ENCODE assay signal across 2 cellular contexts in genomic region chr1:208079161-208079560, GRCh38.
TF ChIP-seq lines count a peak whose summit lies in the region.

No MANE protein-coding gene starts in this region.

TF ChIP-seq in IMR-90, 13 proteins besides CTCF, POLR2A, EP300 and RAD21:
- TF ChIP-seq MAFK (IDR thresholded peaks at IDR 0.05; ENCODE audit: low read depth, low read length) (no peak), ELK1 (IDR thresholded peaks at IDR 0.05; ENCODE audit: borderline replicate concordance, low read depth, low read length) (no peak), RCOR1 (IDR thresholded peaks at IDR 0.05; ENCODE audit: insufficient replicate concordance, low read length) (no peak), BHLHE40 (IDR thresholded peaks at IDR 0.05; ENCODE audit: low read depth, low read length) (no peak), USF2 (IDR thresholded peaks at IDR 0.05; ENCODE audit: low read depth, low read length) (no peak), SMC3 (IDR thresholded peaks at IDR 0.05; ENCODE audit: low read depth, low read length) (no peak), RFX5 (IDR thresholded peaks at IDR 0.05; ENCODE audit: low read depth, low read length) (no peak), MAZ (IDR thresholded peaks at IDR 0.05; ENCODE audit: borderline replicate concordance, low read depth, low read length) (no peak), FOS (IDR thresholded peaks at IDR 0.05; ENCODE audit: low read depth, low read length) (no peak), NFE2L2 (IDR thresholded peaks at IDR 0.05; ENCODE audit: low read depth, low read length) (no peak), CHD1 (IDR thresholded peaks at IDR 0.05; ENCODE audit: low read depth, low read length) (no peak), CEBPB (IDR thresholded peaks at IDR 0.05; ENCODE audit: low read depth, low read length) (no peak), MXI1 (IDR thresholded peaks at IDR 0.05; ENCODE audit: borderline replicate concordance, low read depth, low read length) (no peak)

TF ChIP-seq in WTC11, 78 proteins besides CTCF, POLR2A, EP300 and RAD21:
- TF ChIP-seq MAX (CRISPR knock-in tag; IDR thresholded peaks at IDR 0.05), result no peak
- no peak for TF ChIP-seq ZNF425 (CRISPR knock-in tag; conservative IDR thresholded peaks at IDR 0.05)
- TF ChIP-seq ZNF219 (CRISPR knock-in tag; IDR thresholded peaks at IDR 0.05; ENCODE audit: borderline replicate concordance), result no peak
- TF ChIP-seq, protein P1, sequence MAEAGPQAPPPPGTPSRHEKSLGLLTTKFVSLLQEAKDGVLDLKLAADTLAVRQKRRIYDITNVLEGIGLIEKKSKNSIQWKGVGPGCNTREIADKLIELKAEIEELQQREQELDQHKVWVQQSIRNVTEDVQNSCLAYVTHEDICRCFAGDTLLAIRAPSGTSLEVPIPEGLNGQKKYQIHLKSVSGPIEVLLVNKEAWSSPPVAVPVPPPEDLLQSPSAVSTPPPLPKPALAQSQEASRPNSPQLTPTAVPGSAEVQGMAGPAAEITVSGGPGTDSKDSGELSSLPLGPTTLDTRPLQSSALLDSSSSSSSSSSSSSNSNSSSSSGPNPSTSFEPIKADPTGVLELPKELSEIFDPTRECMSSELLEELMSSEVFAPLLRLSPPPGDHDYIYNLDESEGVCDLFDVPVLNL (CRISPR knock-in tag; IDR thresholded peaks at IDR 0.05; ENCODE audit: borderline replicate concordance, low read depth), result no peak
- TF ChIP-seq, protein P2, sequence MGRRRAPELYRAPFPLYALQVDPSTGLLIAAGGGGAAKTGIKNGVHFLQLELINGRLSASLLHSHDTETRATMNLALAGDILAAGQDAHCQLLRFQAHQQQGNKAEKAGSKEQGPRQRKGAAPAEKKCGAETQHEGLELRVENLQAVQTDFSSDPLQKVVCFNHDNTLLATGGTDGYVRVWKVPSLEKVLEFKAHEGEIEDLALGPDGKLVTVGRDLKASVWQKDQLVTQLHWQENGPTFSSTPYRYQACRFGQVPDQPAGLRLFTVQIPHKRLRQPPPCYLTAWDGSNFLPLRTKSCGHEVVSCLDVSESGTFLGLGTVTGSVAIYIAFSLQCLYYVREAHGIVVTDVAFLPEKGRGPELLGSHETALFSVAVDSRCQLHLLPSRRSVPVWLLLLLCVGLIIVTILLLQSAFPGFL (CRISPR knock-in tag; IDR thresholded peaks at IDR 0.05; ENCODE audit: borderline replicate concordance), result no peak
- no peak for TF ChIP-seq E2F5 (CRISPR knock-in tag; IDR thresholded peaks at IDR 0.05)
- TF ChIP-seq SOX15 (CRISPR knock-in tag; IDR thresholded peaks at IDR 0.05), result no peak
- TF ChIP-seq NFYB (CRISPR knock-in tag; conservative IDR thresholded peaks at IDR 0.05; ENCODE audit: low read depth), result no peak
- TF ChIP-seq GTF2I (CRISPR knock-in tag; conservative IDR thresholded peaks at IDR 0.05), result no peak
- no peak for TF ChIP-seq TP53 (CRISPR knock-in tag; IDR thresholded peaks at IDR 0.05)
- no peak for TF ChIP-seq HMGA2 (CRISPR knock-in tag; IDR thresholded peaks at IDR 0.05)
- TF ChIP-seq, protein P3, sequence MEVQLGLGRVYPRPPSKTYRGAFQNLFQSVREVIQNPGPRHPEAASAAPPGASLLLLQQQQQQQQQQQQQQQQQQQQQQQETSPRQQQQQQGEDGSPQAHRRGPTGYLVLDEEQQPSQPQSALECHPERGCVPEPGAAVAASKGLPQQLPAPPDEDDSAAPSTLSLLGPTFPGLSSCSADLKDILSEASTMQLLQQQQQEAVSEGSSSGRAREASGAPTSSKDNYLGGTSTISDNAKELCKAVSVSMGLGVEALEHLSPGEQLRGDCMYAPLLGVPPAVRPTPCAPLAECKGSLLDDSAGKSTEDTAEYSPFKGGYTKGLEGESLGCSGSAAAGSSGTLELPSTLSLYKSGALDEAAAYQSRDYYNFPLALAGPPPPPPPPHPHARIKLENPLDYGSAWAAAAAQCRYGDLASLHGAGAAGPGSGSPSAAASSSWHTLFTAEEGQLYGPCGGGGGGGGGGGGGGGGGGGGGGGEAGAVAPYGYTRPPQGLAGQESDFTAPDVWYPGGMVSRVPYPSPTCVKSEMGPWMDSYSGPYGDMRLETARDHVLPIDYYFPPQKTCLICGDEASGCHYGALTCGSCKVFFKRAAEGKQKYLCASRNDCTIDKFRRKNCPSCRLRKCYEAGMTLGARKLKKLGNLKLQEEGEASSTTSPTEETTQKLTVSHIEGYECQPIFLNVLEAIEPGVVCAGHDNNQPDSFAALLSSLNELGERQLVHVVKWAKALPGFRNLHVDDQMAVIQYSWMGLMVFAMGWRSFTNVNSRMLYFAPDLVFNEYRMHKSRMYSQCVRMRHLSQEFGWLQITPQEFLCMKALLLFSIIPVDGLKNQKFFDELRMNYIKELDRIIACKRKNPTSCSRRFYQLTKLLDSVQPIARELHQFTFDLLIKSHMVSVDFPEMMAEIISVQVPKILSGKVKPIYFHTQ (CRISPR knock-in tag; IDR thresholded peaks at IDR 0.05), result no peak
- no peak for TF ChIP-seq CREM (CRISPR knock-in tag; IDR thresholded peaks at IDR 0.05)
- no peak for TF ChIP-seq PRRX2 (CRISPR knock-in tag; IDR thresholded peaks at IDR 0.05)
- no peak for TF ChIP-seq RORB (CRISPR knock-in tag; IDR thresholded peaks at IDR 0.05)
- TF ChIP-seq ATF1 (CRISPR knock-in tag; IDR thresholded peaks at IDR 0.05), result no peak
- TF ChIP-seq TCF7 (CRISPR knock-in tag; IDR thresholded peaks at IDR 0.05; ENCODE audit: low read depth), result no peak
